1 cellular context compared by ENCODE assay signal in the genomic region with DNA sequence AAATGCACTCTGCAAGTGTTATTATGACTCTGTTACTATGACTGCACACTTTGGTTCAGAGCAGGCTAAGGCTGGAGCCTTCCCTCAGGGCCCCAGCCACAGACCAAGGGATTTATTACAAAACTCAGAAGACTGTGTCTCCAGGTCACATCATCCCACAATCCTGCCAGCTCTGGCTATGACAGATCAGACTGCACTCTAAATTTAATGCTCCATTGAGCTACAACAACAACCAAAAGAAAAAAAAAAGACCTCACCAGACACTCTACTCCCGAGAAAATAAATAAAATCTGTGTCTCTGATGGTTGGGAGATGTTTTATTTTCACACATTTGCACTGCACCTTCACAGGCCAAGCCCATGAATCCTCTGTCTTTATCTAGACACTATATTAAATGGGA.
TF ChIP-seq lines count a peak whose summit lies in the region.

No MANE protein-coding gene starts in this region.

TF ChIP-seq in GM23338, 12 proteins besides CTCF, POLR2A, EP300 and RAD21 (continued from another document):
- no peak for TF ChIP-seq CREB1 (CRISPR knock-in tag; IDR thresholded peaks at IDR 0.05; ENCODE audit: low read depth)
- TF ChIP-seq ZNF331 (CRISPR knock-in tag; IDR thresholded peaks at IDR 0.05; ENCODE audit: low read depth): no peak
